In the genomic region with DNA sequence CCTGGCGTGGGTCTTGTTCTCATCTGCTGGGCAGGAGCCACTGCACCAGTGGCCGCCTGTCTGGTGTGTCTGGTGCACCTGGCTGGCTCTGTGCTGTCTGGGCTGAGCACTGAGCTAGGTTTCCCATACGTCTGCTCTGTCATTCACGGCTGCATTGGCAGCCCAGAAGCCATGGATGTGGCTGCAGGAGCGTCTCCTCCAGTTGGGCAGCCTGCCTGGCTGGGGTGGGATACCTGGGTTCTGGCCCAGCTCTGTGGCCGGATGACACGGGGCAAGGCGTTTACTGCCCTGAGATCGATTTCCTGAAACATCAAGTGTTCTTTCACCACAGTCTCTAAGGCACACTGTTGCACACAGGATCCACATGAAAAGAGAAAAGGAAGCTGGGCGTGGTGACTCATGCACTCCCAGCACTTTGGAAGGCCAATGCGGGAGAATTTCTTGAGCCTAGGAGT, we compare ENCODE assay signal across 2 cellular contexts.
A peak's percentile ranks its signal among the peaks of the same experiment; 100 is the strongest.
TF ChIP-seq lines count a peak whose summit lies in the region.

No MANE protein-coding gene starts in this region.

TF ChIP-seq in HCT116, 20 proteins besides CTCF, POLR2A, EP300 and RAD21:
- TF ChIP-seq, protein P1, sequence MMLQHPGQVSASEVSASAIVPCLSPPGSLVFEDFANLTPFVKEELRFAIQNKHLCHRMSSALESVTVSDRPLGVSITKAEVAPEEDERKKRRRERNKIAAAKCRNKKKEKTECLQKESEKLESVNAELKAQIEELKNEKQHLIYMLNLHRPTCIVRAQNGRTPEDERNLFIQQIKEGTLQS (IDR thresholded peaks at IDR 0.05) = no peak
- 0 out of 2 replicates have a peak, but pooled peaks have one; percentile 53 for TF ChIP-seq CBX3 (IDR thresholded peaks at IDR 0.05; ENCODE audit: low read depth)
- TF ChIP-seq, protein P2, sequence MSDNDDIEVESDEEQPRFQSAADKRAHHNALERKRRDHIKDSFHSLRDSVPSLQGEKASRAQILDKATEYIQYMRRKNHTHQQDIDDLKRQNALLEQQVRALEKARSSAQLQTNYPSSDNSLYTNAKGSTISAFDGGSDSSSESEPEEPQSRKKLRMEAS (IDR thresholded peaks at IDR 0.05) = peak; percentile 62; the same call in 1 of the 2 replicates
- TF ChIP-seq SP1 (IDR thresholded peaks at IDR 0.05; ENCODE audit: low read depth) = peak; percentile 71
- peak; percentile 66 for TF ChIP-seq FOSL1 (IDR thresholded peaks at IDR 0.05; ENCODE audit: low read depth)
- TF ChIP-seq SRF (IDR thresholded peaks at IDR 0.05; ENCODE audit: low read depth) = no peak
- TF ChIP-seq TCF7L2 (IDR thresholded peaks at IDR 0.05; ENCODE audit: borderline replicate concordance, extremely low read depth, insufficient read depth, insufficient read length) = no peak
- no peak for TF ChIP-seq ZFX (IDR thresholded peaks at IDR 0.05)
- no peak for TF ChIP-seq EGR1 (IDR thresholded peaks at IDR 0.05; ENCODE audit: low read depth)
- peak; percentile 71 for TF ChIP-seq JUND (IDR thresholded peaks at IDR 0.05)

TF ChIP-seq in endothelial cell of umbilical vein, 7 proteins besides CTCF, POLR2A, EP300 and RAD21:
- TF ChIP-seq, protein P2 (IDR thresholded peaks at IDR 0.05; ENCODE audit: insufficient read depth, insufficient read length) = no peak
- TF ChIP-seq FOS (IDR thresholded peaks at IDR 0.05; ENCODE audit: borderline replicate concordance, insufficient read depth, low read length) = peak; percentile 71
